Comparison of ENCODE assay signal across 8 cellular contexts in the genomic region with DNA sequence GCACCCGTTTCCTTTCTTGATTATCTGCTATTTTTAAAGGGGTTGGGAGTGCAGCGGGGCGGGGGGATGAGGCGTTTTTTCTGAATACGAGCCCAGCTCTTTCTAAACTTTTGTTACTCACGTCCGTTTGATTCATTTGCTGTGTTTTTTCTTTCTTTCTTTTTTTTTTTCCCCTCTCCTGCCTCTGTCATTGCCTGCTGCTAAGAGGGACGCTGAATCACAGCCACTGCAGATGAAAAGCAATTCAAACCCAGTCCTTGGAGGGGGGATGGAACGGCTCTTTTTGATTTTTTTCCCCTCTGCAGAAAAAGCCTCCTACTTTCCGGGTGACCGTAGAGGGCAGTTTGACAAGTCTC. TPM values are rescaled to one million over a fixed set of nuclear protein-coding genes. Genes with fewer than 3 reads are reported as not detected.
DNase-seq lines count a peak whose midpoint lies in the region; ATAC-seq and TF ChIP-seq lines count a peak whose summit lies in the region.

No MANE protein-coding gene starts in this region.

- H3K36me3 Mint-ChIP-seq in naive thymus-derived CD4-positive, alpha-beta T cell = peaks cover 0 to 2% (median 0%) of the 10 kb centered on the region in 5 donors

- H3K9me3 ChIP-seq in RWPE2 (ENCODE audit: severe bottlenecking) = no peaks in the 10 kb centered on the region
- no peaks in the 10 kb centered on the region for H3K9me3 ChIP-seq in naive thymus-derived CD4-positive, alpha-beta T cell (ENCODE audit: control insufficient read depth in 2 of 3, low read length in 3 of 3)

- H3K27me3 Mint-ChIP-seq in naive thymus-derived CD4-positive, alpha-beta T cell = peaks cover 62 to 77% (median 71%) of the 10 kb centered on the region in 5 donors

- peak; percentile 15 for DNase-seq in stimulated activated CD4-positive, alpha-beta T cell treated with anti-CD3 and anti-CD28 coated beads, Interleukin-15, amount 100 ng/mL, for 24 hours
- no peak for DNase-seq in stimulated activated CD4-positive, alpha-beta T cell treated with anti-CD3 and anti-CD28 coated beads, Interleukin-4, amount 100 ng/mL, for 1 hour
- DNase-seq in RWPE2 (ENCODE audit: low spot score) (no peak), epidermal melanocyte (ENCODE audit: insufficient read length, low spot score) (peak; percentile 49), NCI-H1092 (lab: John Stamatoyannopoulos, UW) (no peak)
- peak in 1 of 9 donors; percentile 4 for DNase-seq in naive thymus-derived CD4-positive, alpha-beta T cell

- TF ChIP-seq CTCF in RWPE2 (IDR thresholded peaks at IDR 0.05; ENCODE audit: poor library complexity, severe bottlenecking) = no peak

- H3K36me3 ChIP-seq in RWPE2 (ENCODE audit: low read depth) = no peaks in the 10 kb centered on the region
- no peaks in the 10 kb centered on the region for H3K36me3 ChIP-seq in naive thymus-derived CD4-positive, alpha-beta T cell (ENCODE audit: control insufficient read depth in 2 of 3, insufficient read depth in 3 of 3, low read length in 3 of 3)

- H3K4me1 Mint-ChIP-seq in naive thymus-derived CD4-positive, alpha-beta T cell = peaks cover 12 to 27% (median 21%) of the 10 kb centered on the region in 7 donors

- H3K4me1 ChIP-seq in RWPE2 (ENCODE audit: insufficient read depth, poor library complexity, severe bottlenecking) = peaks cover 7% of the 10 kb centered on the region
- H3K4me1 ChIP-seq in naive thymus-derived CD4-positive, alpha-beta T cell (ENCODE audit: control insufficient read depth in 2 of 2, insufficient read depth in 2 of 2, low read length in 2 of 2) = peaks cover 4 to 5% of the 10 kb centered on the region in 2 donors

- peaks cover 0 to 4% (median 0%) of the 10 kb centered on the region in 11 donors for H3K9me3 Mint-ChIP-seq in naive thymus-derived CD4-positive, alpha-beta T cell

- H3K27ac Mint-ChIP-seq in naive thymus-derived CD4-positive, alpha-beta T cell = no peak overlapping the region

- H3K4me3 Mint-ChIP-seq in naive thymus-derived CD4-positive, alpha-beta T cell = peak overlapping the region; percentile 21 to 79 (median 68)

- POLR2A ChIA-PET in naive thymus-derived CD4-positive, alpha-beta T cell (lab: Charles Lee) = no interaction called here

- CTCF ChIA-PET in naive thymus-derived CD4-positive, alpha-beta T cell (lab: Charles Lee) = no interaction called here

- no peaks in the 10 kb centered on the region for H3K27me3 ChIP-seq in RWPE2 (ENCODE audit: insufficient read depth, poor library complexity, severe bottlenecking)
- peaks cover 0 to 3% of the 10 kb centered on the region in 2 donors for H3K27me3 ChIP-seq in naive thymus-derived CD4-positive, alpha-beta T cell (ENCODE audit: control insufficient read depth in 2 of 2, insufficient read depth in 2 of 2, low read length in 2 of 2)

- H3K4me3 ChIP-seq in RWPE2 (ENCODE audit: severe bottlenecking) = peak overlapping the region; percentile 91
- no peak overlapping the region for H3K4me3 ChIP-seq in naive thymus-derived CD4-positive, alpha-beta T cell (ENCODE audit: low read length)

- peak overlapping the region; percentile 86 for H3K27ac ChIP-seq in RWPE2 (ENCODE audit: poor library complexity, severe bottlenecking)
- H3K27ac ChIP-seq in naive thymus-derived CD4-positive, alpha-beta T cell (ENCODE audit: low read depth, low read length) = no peak overlapping the region

- peak; percentile 37 for ATAC-seq in RWPE2 (ENCODE audit: low read depth)
- no peak for ATAC-seq in naive thymus-derived CD4-positive, alpha-beta T cell
- ATAC-seq in GM18498 (IDR thresholded peaks at IDR 0.05; ENCODE audit: unreplicated experiment) = no peak
- no peak for ATAC-seq in HG03460 (IDR thresholded peaks at IDR 0.05; ENCODE audit: unreplicated experiment)

- intact Hi-C loops in naive thymus-derived CD4-positive, alpha-beta T cell (cut with micrococcal nuclease) = loop anchor here in 1 of 2 donors (5.0 kb wide), 1 partner anchor 164 kb away; no protein-coding TSS in a partner anchor

RNA-seq across cellular contexts. Expression of a gene that starts 0.6 kb away (rescaled TPM):
- total RNA-seq in naive thymus-derived CD4-positive, alpha-beta T cell = under 1 TPM in 3 of 5 experiments, not detected in 2; 0.10 to 0.64 (median 0.27) TPM
- under 1 TPM in 1 of 2 donors, not detected in 1; 0.03 TPM for polyA plus RNA-seq in naive thymus-derived CD4-positive, alpha-beta T cell

Comparison
In these comparisons a context has a peak if more than half of its experiments do, and no peak if none do; other contexts are left out.
1. DNase-seq: peak in stimulated activated CD4-positive, alpha-beta T cell treated with anti-CD3 and anti-CD28 coated beads, Interleukin-15, amount 100 ng/mL, for 24 hours (single experiment) and epidermal melanocyte (single experiment); none in stimulated activated CD4-positive, alpha-beta T cell treated with anti-CD3 and anti-CD28 coated beads, Interleukin-4, amount 100 ng/mL, for 1 hour (single experiment), RWPE2 (single experiment) and NCI-H1092 (single experiment).